ENCODE assay signal across 13 cellular contexts in the genomic region with DNA sequence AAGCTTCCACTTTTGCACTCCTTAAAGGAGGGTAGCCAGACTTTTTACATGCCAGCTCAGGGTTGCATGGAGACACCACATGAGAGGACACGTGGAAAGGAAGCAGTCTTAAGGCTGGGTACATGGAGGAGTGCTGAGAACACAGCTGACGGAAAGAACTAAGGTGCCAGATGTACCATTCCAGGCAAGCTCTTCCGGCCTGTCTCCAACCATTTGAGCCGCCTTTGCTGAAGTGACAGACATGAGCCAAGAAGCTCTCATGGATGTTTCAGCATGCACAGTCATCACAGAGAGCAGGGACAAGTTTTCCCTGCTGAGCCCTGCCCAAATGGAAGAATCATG.
DNase-seq lines count a peak whose midpoint lies in the region; ATAC-seq, FAIRE-seq and TF ChIP-seq lines count a peak whose summit lies in the region.
"Had no signal": no experiment of that assay in that cellular context is flagged by ENCODE, and none has a peak within 500 bp of the region (broad histone marks: within the 10 kb centered on the region; RNA-seq: fewer than 3 reads in every experiment).

No MANE protein-coding gene starts in this region.

- H3K36me3 Mint-ChIP-seq in nephron progenitor cell (ENCODE audit: low read depth) = no peaks in the 10 kb centered on the region
- H3K36me3 Mint-ChIP-seq: CD4-positive, CD25-positive, alpha-beta regulatory T cell had no signal

- TF ChIP-seq CTCF in bronchial epithelial cell (IDR thresholded peaks at IDR 0.05; ENCODE audit: insufficient read depth, low read length, severe bottlenecking) (no peak), nephron progenitor cell (IDR thresholded peaks at IDR 0.05) (no peak)

- DNase-seq in GF-D8 (lab: John Stamatoyannopoulos, UW) (peak; percentile 42), bronchial epithelial cell (ENCODE audit: low read depth) (no peak), left cardiac atrium (peak; percentile 33), nephron progenitor cell (no peak), mucosa of gallbladder (ENCODE audit: low spot score) (no peak), NCI-H1105 (lab: John Stamatoyannopoulos, UW) (no peak)
- DNase-seq: CD4-positive, CD25-positive, alpha-beta regulatory T cell; NCI-H1048 had no signal

- H3K4me3 Mint-ChIP-seq in nephron progenitor cell = no peak overlapping the region
- H3K4me3 Mint-ChIP-seq: CD4-positive, CD25-positive, alpha-beta regulatory T cell had no signal

- H3K4me3 ChIP-seq in bronchial epithelial cell (ENCODE audit: low read depth, low read length) = no peak overlapping the region
- H3K4me3 ChIP-seq: A549 had no signal

- ATAC-seq in left cardiac atrium (peak; percentile 36 to 63), HG03439 (IDR thresholded peaks at IDR 0.05; ENCODE audit: unreplicated experiment) (no peak), HG02884 (IDR thresholded peaks at IDR 0.05; ENCODE audit: unreplicated experiment) (no peak)
- ATAC-seq: A549, HepG2 had no signal

- peak; percentile 43 for FAIRE-seq in bronchial epithelial cell (lab: Jason Lieb, UNC)
- FAIRE-seq: A549, D721Med, HepG2 had no signal

- H3K9me3 Mint-ChIP-seq in nephron progenitor cell = no peaks in the 10 kb centered on the region

- H3K27me3 Mint-ChIP-seq in nephron progenitor cell (ENCODE audit: low read depth, poor library complexity) = peaks cover 3% of the 10 kb centered on the region

- no peaks in the 10 kb centered on the region for H3K36me3 ChIP-seq in bronchial epithelial cell (ENCODE audit: control insufficient read depth, insufficient read depth, low read length)

- peak overlapping the region; percentile 70 for H3K27ac Mint-ChIP-seq in nephron progenitor cell
- H3K27ac Mint-ChIP-seq: CD4-positive, CD25-positive, alpha-beta regulatory T cell had no signal

- peaks cover 37% of the 10 kb centered on the region for H3K4me1 Mint-ChIP-seq in nephron progenitor cell
- H3K4me1 Mint-ChIP-seq: CD4-positive, CD25-positive, alpha-beta regulatory T cell had no signal

- H3K27me3 ChIP-seq in bronchial epithelial cell (ENCODE audit: control insufficient read depth, insufficient read depth, low read length) = no peaks in the 10 kb centered on the region

- intact Hi-C loops in left cardiac atrium (cut with DNase I) = loop anchor here in 1 of 2 donors (5.0 kb wide), 1 partner anchor 85 kb away; a partner anchor contains a TSS

Comparison
In these comparisons a context has a peak if more than half of its experiments do, and no peak if none do; other contexts are left out.
1. DNase-seq: peak in GF-D8 (single experiment) and left cardiac atrium (single experiment); none in bronchial epithelial cell (single experiment), nephron progenitor cell (single experiment), mucosa of gallbladder (single experiment) and NCI-H1105 (single experiment).
2. ATAC-seq: peak in left cardiac atrium (2 of 2); none in HG03439 (single experiment) and HG02884 (single experiment).